Comparison of ENCODE assay signal across 28 cellular contexts in the genomic region with DNA sequence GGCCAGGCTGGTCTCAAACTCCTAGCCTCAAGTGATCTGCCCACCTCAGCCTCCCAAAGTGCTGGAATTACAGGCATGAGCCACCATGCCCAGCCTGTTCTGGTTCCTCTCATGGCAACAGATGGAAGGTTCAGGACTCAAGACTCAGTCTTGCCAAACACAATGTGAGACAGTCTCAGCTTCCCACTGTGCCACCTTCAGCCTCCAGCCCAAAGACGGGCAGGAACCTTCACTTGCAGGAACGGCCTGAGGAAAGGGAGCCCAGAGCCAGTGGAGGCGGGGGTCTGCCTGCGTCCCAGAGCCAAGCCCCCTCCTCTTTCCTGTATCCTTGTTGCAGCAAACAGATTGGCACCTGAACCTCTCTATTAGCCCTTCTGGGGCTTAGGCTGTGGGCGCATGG. TPM values are rescaled to one million over a fixed set of nuclear protein-coding genes. Genes with fewer than 3 reads are reported as not detected.
"Had no signal": no experiment of that assay in that cellular context is flagged by ENCODE, and none has a peak within 500 bp of the region (broad histone marks: within the 10 kb centered on the region; RNA-seq: fewer than 3 reads in every experiment).

No MANE protein-coding gene starts in this region.

- DNase-seq: heart right ventricle; hippocampal formation; left colon; left lung; lower lobe of right lung; mammary epithelial cell; mesendoderm; midbrain; mucosa of descending colon; naive thymus-derived CD4-positive, alpha-beta T cell; ovary; retina; right cardiac atrium; small intestine; spleen; stimulated activated CD4-positive, alpha-beta T cell treated with anti-CD3 and anti-CD28 coated beads, Interleukin-4, amount 100 ng/mL, for 24 hours; stimulated activated naive CD4-positive, alpha-beta T cell; tibial artery; trophoblast cell; uterus had no signal

- H3K27me3 ChIP-seq: ovary had no signal

- H3K9me3 ChIP-seq: heart right ventricle, left lung, lower lobe of right lung, mucosa of descending colon, ovary, prostate gland, spleen, suprapubic skin, thoracic aorta, tibial artery, uterus had no signal

- H3K36me3 ChIP-seq: heart right ventricle, left lung, lower lobe of right lung, ovary, prostate gland, spleen, suprapubic skin, thoracic aorta, tibial artery, uterus had no signal

- ATAC-seq: heart right ventricle; left colon; left lung; lower lobe of right lung; mucosa of descending colon; naive thymus-derived CD4-positive, alpha-beta T cell; natural killer cell treated with Interleukin-12 subunit alpha and Interleukin-12 subunit beta and Interleukin-15 and Interleukin-18, amount 100 ng/mL, for 72 hours; right cardiac atrium; sciatic nerve; stimulated activated effector memory CD8-positive, alpha-beta T cell treated with anti-CD3 and anti-CD28 coated beads, Interleukin-12 subunit alpha, Interleukin-12 subunit beta, amount 100 ng/mL, for 72 hours had no signal

- H3K4me3 ChIP-seq: heart right ventricle, left lung, lower lobe of right lung, mucosa of descending colon, ovary, prostate gland, spleen, suprapubic skin, thoracic aorta, tibial artery, uterus had no signal

- H3K27ac ChIP-seq: heart right ventricle, left lung, lower lobe of right lung, ovary, prostate gland, spleen, suprapubic skin, thoracic aorta, tibial artery, uterus had no signal

RNA-seq across cellular contexts. Expression of gene CHST8, which starts 2.9 kb away (rescaled TPM):
- total RNA-seq: left colon; liver; lower lobe of right lung; myocyte; naive thymus-derived CD4-positive, alpha-beta T cell; natural killer cell treated with Interleukin-12 subunit alpha and Interleukin-12 subunit beta and Interleukin-15 and Interleukin-18, amount 100 ng/mL, for 72 hours had no signal
